21 cellular contexts compared by ENCODE assay signal in genomic region chrX:39202641-39203040, GRCh38.
DNase-seq lines count a peak whose midpoint lies in the region; ATAC-seq and TF ChIP-seq lines count a peak whose summit lies in the region.
"Had no signal": no experiment of that assay in that cellular context is flagged by ENCODE, and none has a peak within 500 bp of the region (broad histone marks: within the 10 kb centered on the region; RNA-seq: fewer than 3 reads in every experiment).

No MANE protein-coding gene starts in this region.

- H3K36me3 Mint-ChIP-seq in activated CD4-positive, alpha-beta T cell treated with anti-CD3 and anti-CD28 coated beads, Interleukin-2, amount 10 ng/mL, durations not matched to agents 24 days and 14 days (ENCODE audit: low read depth) = peaks cover 2% of the 10 kb centered on the region
- peaks cover 13% of the 10 kb centered on the region for H3K36me3 Mint-ChIP-seq in activated T-helper 2 cell treated with anti-CD3 and anti-CD28 coated beads, Interferon-gamma antibody, Interleukin-2, Interleukin-4, amounts not matched to agents 10 μg/mL and 5 μg/mL and 100 μg/mL, durations not matched to agents 14 hours and 24 hours and 36 hours (ENCODE audit: low read depth)
- no peaks in the 10 kb centered on the region for H3K36me3 Mint-ChIP-seq in endodermal cell (ENCODE audit: low read depth)
- H3K36me3 Mint-ChIP-seq: CD14-positive monocyte; CD4-positive, alpha-beta memory T cell had no signal

- no peaks in the 10 kb centered on the region for H3K9me3 ChIP-seq in endodermal cell (ENCODE audit: control insufficient read depth, low read length)
- H3K9me3 ChIP-seq: BLaER1 had no signal

- H3K4me1 ChIP-seq in endodermal cell (ENCODE audit: control insufficient read depth, insufficient read depth, low read length) = peaks cover 5% of the 10 kb centered on the region

- H3K27ac Mint-ChIP-seq in activated CD4-positive, alpha-beta T cell treated with anti-CD3 and anti-CD28 coated beads, Interleukin-2, amount 10 ng/mL, durations not matched to agents 24 days and 14 days = peak overlapping the region; percentile 16
- peak overlapping the region; percentile 97 for H3K27ac Mint-ChIP-seq in activated T-helper 2 cell treated with anti-CD3 and anti-CD28 coated beads, Interferon-gamma antibody, Interleukin-2, Interleukin-4, amounts not matched to agents 10 μg/mL and 5 μg/mL and 100 μg/mL, durations not matched to agents 14 hours and 24 hours and 36 hours
- no peak overlapping the region for H3K27ac Mint-ChIP-seq in endodermal cell
- H3K27ac Mint-ChIP-seq: HFFc6 had no signal

- intact Hi-C loops in activated CD4-positive, alpha-beta T cell treated with anti-CD3 and anti-CD28 coated beads, Interleukin-2, amount 10 ng/mL, durations not matched to agents 24 days and 14 days (cut with micrococcal nuclease) = no loop called here
- intact Hi-C loops in activated T-helper 2 cell treated with anti-CD3 and anti-CD28 coated beads, Interferon-gamma antibody, Interleukin-2, Interleukin-4, amounts not matched to agents 10 μg/mL and 5 μg/mL and 100 μg/mL, durations not matched to agents 14 hours and 24 hours and 36 hours (cut with micrococcal nuclease) = loop anchor here (10.0 kb wide), 1 partner anchor 398 kb away; the partner anchor contains the start of gene MID1IP1

- 67% methylated on average over 1 of the region's 1 CpG; no CpG with 5 or more reads in 1 of the 2 experiments for WGBS in endodermal cell (ENCODE audit: insufficient coverage in 1 of 2, insufficient read length in 1 of 2), 2 experiments

- H3K27ac ChIP-seq in endodermal cell (ENCODE audit: low read depth, low read length) = no peak overlapping the region
- H3K27ac ChIP-seq: BLaER1 had no signal

- H3K4me1 Mint-ChIP-seq in activated CD4-positive, alpha-beta T cell treated with anti-CD3 and anti-CD28 coated beads, Interleukin-2, amount 10 ng/mL, durations not matched to agents 24 days and 14 days = peaks cover 64% of the 10 kb centered on the region
- peaks cover 83% of the 10 kb centered on the region for H3K4me1 Mint-ChIP-seq in activated T-helper 2 cell treated with anti-CD3 and anti-CD28 coated beads, Interferon-gamma antibody, Interleukin-2, Interleukin-4, amounts not matched to agents 10 μg/mL and 5 μg/mL and 100 μg/mL, durations not matched to agents 14 hours and 24 hours and 36 hours (ENCODE audit: low read depth)
- peaks cover 25% of the 10 kb centered on the region for H3K4me1 Mint-ChIP-seq in endodermal cell
- H3K4me1 Mint-ChIP-seq: CD14-positive monocyte had no signal

- H3K27me3 ChIP-seq in endodermal cell (ENCODE audit: control insufficient read depth, insufficient read depth, low read length, poor library complexity, severe bottlenecking) = no peaks in the 10 kb centered on the region
- H3K27me3 ChIP-seq: BLaER1 had no signal

- no peak for TF ChIP-seq CTCF in endodermal cell (conservative IDR thresholded peaks at IDR 0.05)

- H3K27me3 Mint-ChIP-seq in activated CD4-positive, alpha-beta T cell treated with anti-CD3 and anti-CD28 coated beads, Interleukin-2, amount 10 ng/mL, durations not matched to agents 24 days and 14 days = no peaks in the 10 kb centered on the region
- H3K27me3 Mint-ChIP-seq in activated T-helper 2 cell treated with anti-CD3 and anti-CD28 coated beads, Interferon-gamma antibody, Interleukin-2, Interleukin-4, amounts not matched to agents 10 μg/mL and 5 μg/mL and 100 μg/mL, durations not matched to agents 14 hours and 24 hours and 36 hours (ENCODE audit: low read depth) = no peaks in the 10 kb centered on the region
- peaks cover 3% of the 10 kb centered on the region for H3K27me3 Mint-ChIP-seq in endodermal cell (ENCODE audit: insufficient read depth)
- H3K27me3 Mint-ChIP-seq: CD4-positive, alpha-beta memory T cell had no signal

- ATAC-seq in GM18519 (IDR thresholded peaks at IDR 0.05; ENCODE audit: low FRiP score, unreplicated experiment) = no peak
- ATAC-seq: GM12878, HCT116 had no signal

- H3K9me3 Mint-ChIP-seq in activated CD4-positive, alpha-beta T cell treated with anti-CD3 and anti-CD28 coated beads, Interleukin-2, amount 10 ng/mL, durations not matched to agents 24 days and 14 days = peaks cover 7% of the 10 kb centered on the region
- H3K9me3 Mint-ChIP-seq in activated T-helper 2 cell treated with anti-CD3 and anti-CD28 coated beads, Interferon-gamma antibody, Interleukin-2, Interleukin-4, amounts not matched to agents 10 μg/mL and 5 μg/mL and 100 μg/mL, durations not matched to agents 14 hours and 24 hours and 36 hours = peaks cover 9% of the 10 kb centered on the region
- H3K9me3 Mint-ChIP-seq in endodermal cell = peaks cover 47% of the 10 kb centered on the region
- H3K9me3 Mint-ChIP-seq: CD4-positive, alpha-beta memory T cell; HFFc6 had no signal

- H3K4me3 ChIP-seq in endodermal cell (ENCODE audit: low read length) = no peak overlapping the region
- H3K4me3 ChIP-seq: BLaER1, GM12878 had no signal

- H3K36me3 ChIP-seq in endodermal cell (ENCODE audit: control insufficient read depth, insufficient read depth, low read length) = no peaks in the 10 kb centered on the region
- H3K36me3 ChIP-seq: BLaER1 had no signal

- H3K9ac ChIP-seq in endodermal cell (ENCODE audit: extremely low read depth, low read length, poor library complexity, severe bottlenecking) = peak overlapping the region; percentile 43
- H3K9ac ChIP-seq: BLaER1 had no signal

- DNase-seq in activated CD4-positive, alpha-beta T cell treated with anti-CD3 and anti-CD28 coated beads, Interleukin-2, amount 10 ng/mL, durations not matched to agents 24 days and 14 days = no peak
- no peak for DNase-seq in activated CD4-positive, alpha-beta T cell treated with anti-CD3 and anti-CD28 coated beads for 4 hours
- peak; percentile 49 for DNase-seq in NCI-H146 (lab: John Stamatoyannopoulos, UW)
- no peak for DNase-seq in activated T-helper 2 cell treated with anti-CD3 and anti-CD28 coated beads, Interferon-gamma antibody, Interleukin-2, Interleukin-4, amounts not matched to agents 10 μg/mL and 5 μg/mL and 100 μg/mL, durations not matched to agents 14 hours and 24 hours and 36 hours (ENCODE audit: low spot score)
- DNase-seq in endodermal cell = peak; percentile 54
- DNase-seq in activated CD4-positive, CD25-positive, alpha-beta regulatory T cell (lab: John Stamatoyannopoulos, UW) = no peak
- DNase-seq in foreskin melanocyte = no peak
- DNase-seq: 8988T; Calu3; CD4-positive, alpha-beta memory T cell; DND-41; EL; GOT3; H7; HFFc6; IMR-90 had no signal

- no peak overlapping the region for H3K4me3 Mint-ChIP-seq in activated CD4-positive, alpha-beta T cell treated with anti-CD3 and anti-CD28 coated beads, Interleukin-2, amount 10 ng/mL, durations not matched to agents 24 days and 14 days
- H3K4me3 Mint-ChIP-seq in activated T-helper 2 cell treated with anti-CD3 and anti-CD28 coated beads, Interferon-gamma antibody, Interleukin-2, Interleukin-4, amounts not matched to agents 10 μg/mL and 5 μg/mL and 100 μg/mL, durations not matched to agents 14 hours and 24 hours and 36 hours (ENCODE audit: low read depth) = no peak overlapping the region
- H3K4me3 Mint-ChIP-seq in endodermal cell = no peak overlapping the region
- H3K4me3 Mint-ChIP-seq: CD14-positive monocyte; CD4-positive, alpha-beta memory T cell; HFFc6 had no signal

Comparison
In these comparisons a context has a peak if more than half of its experiments do, and no peak if none do; other contexts are left out.
1. DNase-seq: peak in NCI-H146 (single experiment) and endodermal cell (single experiment); none in activated CD4-positive, alpha-beta T cell treated with anti-CD3 and anti-CD28 coated beads, Interleukin-2, amount 10 ng/mL, durations not matched to agents 24 days and 14 days (single experiment), activated CD4-positive, alpha-beta T cell treated with anti-CD3 and anti-CD28 coated beads for 4 hours (0 of 2), activated T-helper 2 cell treated with anti-CD3 and anti-CD28 coated beads, Interferon-gamma antibody, Interleukin-2, Interleukin-4, amounts not matched to agents 10 μg/mL and 5 μg/mL and 100 μg/mL, durations not matched to agents 14 hours and 24 hours and 36 hours (single experiment), activated CD4-positive, CD25-positive, alpha-beta regulatory T cell (0 of 4) and foreskin melanocyte (single experiment).